ENCODE assay signal across 1 cellular context in genomic region chr17:39618252-39618913, GRCh38.
TF ChIP-seq lines count a peak whose summit lies in the region.

No MANE protein-coding gene starts in this region.

TF ChIP-seq in HEK293, 187 proteins besides CTCF, POLR2A, EP300 and RAD21 (continues in another document):
- 0 out of 2 replicates have a peak, but pooled peaks have one; percentile 54 for TF ChIP-seq ZNF692 (tag by site-specific recombination; IDR thresholded peaks at IDR 0.05)
- TF ChIP-seq ZNF623 (tag by site-specific recombination; IDR thresholded peaks at IDR 0.05), result no peak; the same call in 1 of the 2 replicates
- no peak for TF ChIP-seq ZNF23 (tag by site-specific recombination; IDR thresholded peaks at IDR 0.05; ENCODE audit: borderline replicate concordance)
- TF ChIP-seq, protein P1, sequence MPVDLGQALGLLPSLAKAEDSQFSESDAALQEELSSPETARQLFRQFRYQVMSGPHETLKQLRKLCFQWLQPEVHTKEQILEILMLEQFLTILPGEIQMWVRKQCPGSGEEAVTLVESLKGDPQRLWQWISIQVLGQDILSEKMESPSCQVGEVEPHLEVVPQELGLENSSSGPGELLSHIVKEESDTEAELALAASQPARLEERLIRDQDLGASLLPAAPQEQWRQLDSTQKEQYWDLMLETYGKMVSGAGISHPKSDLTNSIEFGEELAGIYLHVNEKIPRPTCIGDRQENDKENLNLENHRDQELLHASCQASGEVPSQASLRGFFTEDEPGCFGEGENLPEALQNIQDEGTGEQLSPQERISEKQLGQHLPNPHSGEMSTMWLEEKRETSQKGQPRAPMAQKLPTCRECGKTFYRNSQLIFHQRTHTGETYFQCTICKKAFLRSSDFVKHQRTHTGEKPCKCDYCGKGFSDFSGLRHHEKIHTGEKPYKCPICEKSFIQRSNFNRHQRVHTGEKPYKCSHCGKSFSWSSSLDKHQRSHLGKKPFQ (tag by site-specific recombination; IDR thresholded peaks at IDR 0.05), result peak; percentile 51; the same call in 1 of the 2 replicates
- peak; percentile 48; the same call in 1 of the 2 replicates for TF ChIP-seq IKZF3 (tag by site-specific recombination; IDR thresholded peaks at IDR 0.05)
- peak; percentile 42 for TF ChIP-seq GLIS1 (tag by site-specific recombination; IDR thresholded peaks at IDR 0.05)
- TF ChIP-seq, protein P2, sequence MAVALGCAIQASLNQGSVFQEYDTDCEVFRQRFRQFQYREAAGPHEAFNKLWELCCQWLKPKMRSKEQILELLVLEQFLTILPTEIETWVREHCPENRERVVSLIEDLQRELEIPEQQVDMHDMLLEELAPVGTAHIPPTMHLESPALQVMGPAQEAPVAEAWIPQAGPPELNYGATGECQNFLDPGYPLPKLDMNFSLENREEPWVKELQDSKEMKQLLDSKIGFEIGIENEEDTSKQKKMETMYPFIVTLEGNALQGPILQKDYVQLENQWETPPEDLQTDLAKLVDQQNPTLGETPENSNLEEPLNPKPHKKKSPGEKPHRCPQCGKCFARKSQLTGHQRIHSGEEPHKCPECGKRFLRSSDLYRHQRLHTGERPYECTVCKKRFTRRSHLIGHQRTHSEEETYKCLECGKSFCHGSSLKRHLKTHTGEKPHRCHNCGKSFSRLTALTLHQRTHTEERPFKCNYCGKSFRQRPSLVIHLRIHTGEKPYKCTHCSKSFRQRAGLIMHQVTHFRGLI (tag by site-specific recombination; IDR thresholded peaks at IDR 0.05), result no peak
- TF ChIP-seq ZBTB17 (tag by site-specific recombination; IDR thresholded peaks at IDR 0.05), result peak; percentile 31; the same call in 1 of the 2 replicates
- TF ChIP-seq ZNF560 (tag by site-specific recombination; IDR thresholded peaks at IDR 0.05; ENCODE audit: borderline replicate concordance), result no peak
- TF ChIP-seq ZNF214 (tag by site-specific recombination; IDR thresholded peaks at IDR 0.05; ENCODE audit: borderline replicate concordance), result no peak
- TF ChIP-seq ZNF394 (tag by site-specific recombination; IDR thresholded peaks at IDR 0.05; ENCODE audit: borderline replicate concordance), result peak; percentile 46; the same call in 1 of the 2 replicates
- peak; percentile 69; the same call in 1 of the 2 replicates for TF ChIP-seq ZFP69B (tag by site-specific recombination; IDR thresholded peaks at IDR 0.05)
- 0 out of 2 replicates have a peak, but pooled peaks have one; percentile 3 for TF ChIP-seq GLIS2 (tag by site-specific recombination; IDR thresholded peaks at IDR 0.05)
- no peak for TF ChIP-seq ZNF280D (tag by site-specific recombination; IDR thresholded peaks at IDR 0.05)
- peak; percentile 38 for TF ChIP-seq SP2 (tag by site-specific recombination; IDR thresholded peaks at IDR 0.05)
- TF ChIP-seq ZIC2 (tag by site-specific recombination; IDR thresholded peaks at IDR 0.05), result peak; percentile 71
- no peak for TF ChIP-seq ZXDB (tag by site-specific recombination; IDR thresholded peaks at IDR 0.05)
- peak; percentile 60; the same call in 1 of the 2 replicates for TF ChIP-seq KLF8 (tag by site-specific recombination; IDR thresholded peaks at IDR 0.05)
- no peak for TF ChIP-seq PRDM4 (tag by site-specific recombination; IDR thresholded peaks at IDR 0.05)
- TF ChIP-seq SP3 (tag by site-specific recombination; IDR thresholded peaks at IDR 0.05), result peak; percentile 55
- 0 out of 2 replicates have a peak, but pooled peaks have one; percentile 19 for TF ChIP-seq ZNF76 (tag by site-specific recombination; IDR thresholded peaks at IDR 0.05; ENCODE audit: borderline replicate concordance, low read depth)
- TF ChIP-seq, protein P3, sequence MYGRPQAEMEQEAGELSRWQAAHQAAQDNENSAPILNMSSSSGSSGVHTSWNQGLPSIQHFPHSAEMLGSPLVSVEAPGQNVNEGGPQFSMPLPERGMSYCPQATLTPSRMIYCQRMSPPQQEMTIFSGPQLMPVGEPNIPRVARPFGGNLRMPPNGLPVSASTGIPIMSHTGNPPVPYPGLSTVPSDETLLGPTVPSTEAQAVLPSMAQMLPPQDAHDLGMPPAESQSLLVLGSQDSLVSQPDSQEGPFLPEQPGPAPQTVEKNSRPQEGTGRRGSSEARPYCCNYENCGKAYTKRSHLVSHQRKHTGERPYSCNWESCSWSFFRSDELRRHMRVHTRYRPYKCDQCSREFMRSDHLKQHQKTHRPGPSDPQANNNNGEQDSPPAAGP (tag by site-specific recombination; IDR thresholded peaks at IDR 0.05), result peak; percentile 64; the same call in 1 of the 2 replicates
- TF ChIP-seq, protein P4, sequence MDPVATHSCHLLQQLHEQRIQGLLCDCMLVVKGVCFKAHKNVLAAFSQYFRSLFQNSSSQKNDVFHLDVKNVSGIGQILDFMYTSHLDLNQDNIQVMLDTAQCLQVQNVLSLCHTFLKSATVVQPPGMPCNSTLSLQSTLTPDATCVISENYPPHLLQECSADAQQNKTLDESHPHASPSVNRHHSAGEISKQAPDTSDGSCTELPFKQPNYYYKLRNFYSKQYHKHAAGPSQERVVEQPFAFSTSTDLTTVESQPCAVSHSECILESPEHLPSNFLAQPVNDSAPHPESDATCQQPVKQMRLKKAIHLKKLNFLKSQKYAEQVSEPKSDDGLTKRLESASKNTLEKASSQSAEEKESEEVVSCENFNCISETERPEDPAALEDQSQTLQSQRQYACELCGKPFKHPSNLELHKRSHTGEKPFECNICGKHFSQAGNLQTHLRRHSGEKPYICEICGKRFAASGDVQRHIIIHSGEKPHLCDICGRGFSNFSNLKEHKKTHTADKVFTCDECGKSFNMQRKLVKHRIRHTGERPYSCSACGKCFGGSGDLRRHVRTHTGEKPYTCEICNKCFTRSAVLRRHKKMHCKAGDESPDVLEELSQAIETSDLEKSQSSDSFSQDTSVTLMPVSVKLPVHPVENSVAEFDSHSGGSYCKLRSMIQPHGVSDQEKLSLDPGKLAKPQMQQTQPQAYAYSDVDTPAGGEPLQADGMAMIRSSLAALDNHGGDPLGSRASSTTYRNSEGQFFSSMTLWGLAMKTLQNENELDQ (tag by site-specific recombination; IDR thresholded peaks at IDR 0.05; ENCODE audit: low read depth), result no peak
- peak; percentile 41 for TF ChIP-seq ZBTB20 (tag by site-specific recombination; IDR thresholded peaks at IDR 0.05)
- no peak for TF ChIP-seq GFI1B (tag by site-specific recombination; IDR thresholded peaks at IDR 0.05)
- TF ChIP-seq TCF7L2 (IDR thresholded peaks at IDR 0.05; ENCODE audit: borderline replicate concordance, low read depth, low read length), result no peak
- TF ChIP-seq ZNF341 (tag by site-specific recombination; IDR thresholded peaks at IDR 0.05; ENCODE audit: low read depth), result peak; percentile 51; the same call in 1 of the 2 replicates
- TF ChIP-seq ZEB2 (tag by site-specific recombination; IDR thresholded peaks at IDR 0.05), result no peak
- TF ChIP-seq ZNF366 (tag by site-specific recombination; conservative IDR thresholded peaks at IDR 0.05), result peak; percentile 42; the same call in 1 of the 2 replicates
- TF ChIP-seq, protein P5, sequence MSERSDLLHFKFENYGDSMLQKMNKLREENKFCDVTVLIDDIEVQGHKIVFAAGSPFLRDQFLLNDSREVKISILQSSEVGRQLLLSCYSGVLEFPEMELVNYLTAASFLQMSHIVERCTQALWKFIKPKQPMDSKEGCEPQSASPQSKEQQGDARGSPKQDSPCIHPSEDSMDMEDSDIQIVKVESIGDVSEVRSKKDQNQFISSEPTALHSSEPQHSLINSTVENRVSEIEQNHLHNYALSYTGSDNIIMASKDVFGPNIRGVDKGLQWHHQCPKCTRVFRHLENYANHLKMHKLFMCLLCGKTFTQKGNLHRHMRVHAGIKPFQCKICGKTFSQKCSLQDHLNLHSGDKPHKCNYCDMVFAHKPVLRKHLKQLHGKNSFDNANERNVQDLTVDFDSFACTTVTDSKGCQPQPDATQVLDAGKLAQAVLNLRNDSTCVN (tag by site-specific recombination; optimal IDR thresholded peaks at IDR 0.05), result peak; percentile 47
- TF ChIP-seq, protein P6, sequence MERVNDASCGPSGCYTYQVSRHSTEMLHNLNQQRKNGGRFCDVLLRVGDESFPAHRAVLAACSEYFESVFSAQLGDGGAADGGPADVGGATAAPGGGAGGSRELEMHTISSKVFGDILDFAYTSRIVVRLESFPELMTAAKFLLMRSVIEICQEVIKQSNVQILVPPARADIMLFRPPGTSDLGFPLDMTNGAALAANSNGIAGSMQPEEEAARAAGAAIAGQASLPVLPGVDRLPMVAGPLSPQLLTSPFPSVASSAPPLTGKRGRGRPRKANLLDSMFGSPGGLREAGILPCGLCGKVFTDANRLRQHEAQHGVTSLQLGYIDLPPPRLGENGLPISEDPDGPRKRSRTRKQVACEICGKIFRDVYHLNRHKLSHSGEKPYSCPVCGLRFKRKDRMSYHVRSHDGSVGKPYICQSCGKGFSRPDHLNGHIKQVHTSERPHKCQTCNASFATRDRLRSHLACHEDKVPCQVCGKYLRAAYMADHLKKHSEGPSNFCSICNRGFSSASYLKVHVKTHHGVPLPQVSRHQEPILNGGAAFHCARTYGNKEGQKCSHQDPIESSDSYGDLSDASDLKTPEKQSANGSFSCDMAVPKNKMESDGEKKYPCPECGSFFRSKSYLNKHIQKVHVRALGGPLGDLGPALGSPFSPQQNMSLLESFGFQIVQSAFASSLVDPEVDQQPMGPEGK (tag by site-specific recombination; IDR thresholded peaks at IDR 0.05), result peak; percentile 65
- TF ChIP-seq ZNF324 (tag by site-specific recombination; IDR thresholded peaks at IDR 0.05), result no peak
- peak; percentile 36; the same call in 1 of the 2 replicates for TF ChIP-seq ZBTB8A (tag by site-specific recombination; IDR thresholded peaks at IDR 0.05)
- TF ChIP-seq ZNF549 (tag by site-specific recombination; IDR thresholded peaks at IDR 0.05), result no peak
- TF ChIP-seq HOXC10 (CRISPR knock-in tag; IDR thresholded peaks at IDR 0.05), result no peak
- no peak for TF ChIP-seq ZNF416 (tag by site-specific recombination; IDR thresholded peaks at IDR 0.05)
- no peak for TF ChIP-seq ZNF155 (tag by site-specific recombination; IDR thresholded peaks at IDR 0.05)
- TF ChIP-seq, protein P7, sequence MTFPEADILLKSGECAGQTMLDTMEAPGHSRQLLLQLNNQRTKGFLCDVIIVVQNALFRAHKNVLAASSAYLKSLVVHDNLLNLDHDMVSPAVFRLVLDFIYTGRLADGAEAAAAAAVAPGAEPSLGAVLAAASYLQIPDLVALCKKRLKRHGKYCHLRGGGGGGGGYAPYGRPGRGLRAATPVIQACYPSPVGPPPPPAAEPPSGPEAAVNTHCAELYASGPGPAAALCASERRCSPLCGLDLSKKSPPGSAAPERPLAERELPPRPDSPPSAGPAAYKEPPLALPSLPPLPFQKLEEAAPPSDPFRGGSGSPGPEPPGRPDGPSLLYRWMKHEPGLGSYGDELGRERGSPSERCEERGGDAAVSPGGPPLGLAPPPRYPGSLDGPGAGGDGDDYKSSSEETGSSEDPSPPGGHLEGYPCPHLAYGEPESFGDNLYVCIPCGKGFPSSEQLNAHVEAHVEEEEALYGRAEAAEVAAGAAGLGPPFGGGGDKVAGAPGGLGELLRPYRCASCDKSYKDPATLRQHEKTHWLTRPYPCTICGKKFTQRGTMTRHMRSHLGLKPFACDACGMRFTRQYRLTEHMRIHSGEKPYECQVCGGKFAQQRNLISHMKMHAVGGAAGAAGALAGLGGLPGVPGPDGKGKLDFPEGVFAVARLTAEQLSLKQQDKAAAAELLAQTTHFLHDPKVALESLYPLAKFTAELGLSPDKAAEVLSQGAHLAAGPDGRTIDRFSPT (tag by site-specific recombination; IDR thresholded peaks at IDR 0.05), result 0 out of 2 replicates have a peak, but pooled peaks have one; percentile 48
- TF ChIP-seq ZNF335 (tag by site-specific recombination; conservative IDR thresholded peaks at IDR 0.05), result peak; percentile 90
- TF ChIP-seq SP7 (tag by site-specific recombination; IDR thresholded peaks at IDR 0.05), result peak; percentile 43; the same call in 1 of the 2 replicates
